In genomic region chr2:148675708-148676107, GRCh38 we compare ENCODE assay signal across 1 cellular context.
TF ChIP-seq lines count a peak whose summit lies in the region.

No MANE protein-coding gene starts in this region.

TF ChIP-seq in IMR-90, 13 proteins besides CTCF, POLR2A, EP300 and RAD21 (continued from another document):
- TF ChIP-seq ELK1 (IDR thresholded peaks at IDR 0.05; ENCODE audit: borderline replicate concordance, low read depth, low read length): no peak
- TF ChIP-seq USF2 (IDR thresholded peaks at IDR 0.05; ENCODE audit: low read depth, low read length): no peak
- no peak for TF ChIP-seq RFX5 (IDR thresholded peaks at IDR 0.05; ENCODE audit: low read depth, low read length)
- TF ChIP-seq MAFK (IDR thresholded peaks at IDR 0.05; ENCODE audit: low read depth, low read length): no peak
